In the genomic region with DNA sequence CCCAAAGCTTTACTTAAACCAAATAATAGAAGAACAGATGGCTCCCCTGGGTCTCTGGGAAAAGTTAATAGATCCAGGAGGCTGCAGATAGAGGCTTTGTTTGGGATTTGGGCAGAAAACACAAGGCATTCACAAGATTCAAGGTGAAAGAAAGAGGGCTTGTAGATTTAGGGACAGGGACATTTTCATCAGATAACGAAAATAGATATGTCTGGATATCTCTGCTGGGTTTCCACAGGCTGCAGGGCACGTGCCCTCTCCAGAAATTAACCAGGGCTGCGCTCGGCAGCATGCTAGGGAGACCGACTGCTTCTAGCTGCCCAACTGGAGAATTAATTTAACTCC, we compare ENCODE assay signal across 15 cellular contexts. TPM values are rescaled to one million over a fixed set of nuclear protein-coding genes. Genes with fewer than 3 reads are reported as not detected.
A peak's percentile ranks its signal among the peaks of the same experiment; 100 is the strongest.
DNase-seq lines count a peak whose midpoint lies in the region; ATAC-seq lines count a peak whose summit lies in the region.
"Had no signal": no experiment of that assay in that cellular context is flagged by ENCODE, and none has a peak within 500 bp of the region (broad histone marks: within the 10 kb centered on the region; RNA-seq: fewer than 3 reads in every experiment).

No MANE protein-coding gene starts in this region.

- peaks cover 63 to 79% of the 10 kb centered on the region in 2 donors for H3K36me3 Mint-ChIP-seq in CD4-positive, alpha-beta memory T cell
- peaks cover 14% of the 10 kb centered on the region for H3K36me3 Mint-ChIP-seq in IgD-negative memory B cell
- H3K36me3 Mint-ChIP-seq in activated naive CD8-positive, alpha-beta T cell treated with anti-CD3 and anti-CD28 coated beads, Interleukin-2, amount 10 ng/mL, durations not matched to agents 7 days and 5 days: peaks cover 71% of the 10 kb centered on the region
- H3K36me3 Mint-ChIP-seq in naive thymus-derived CD4-positive, alpha-beta T cell: peaks cover 33 to 77% (median 68%) of the 10 kb centered on the region in 5 donors

- H3K9me3 Mint-ChIP-seq in CD4-positive, alpha-beta memory T cell: peaks cover 0 to 21% (median 12%) of the 10 kb centered on the region in 8 donors
- H3K9me3 Mint-ChIP-seq in IgD-negative memory B cell: peaks cover 0 to 4% (median 2%) of the 10 kb centered on the region in 3 donors
- peaks cover 17% of the 10 kb centered on the region for H3K9me3 Mint-ChIP-seq in activated naive CD8-positive, alpha-beta T cell treated with anti-CD3 and anti-CD28 coated beads, Interleukin-2, amount 10 ng/mL, durations not matched to agents 7 days and 5 days
- H3K9me3 Mint-ChIP-seq in naive thymus-derived CD4-positive, alpha-beta T cell: peaks cover 0 to 30% (median 8%) of the 10 kb centered on the region in 11 donors

- peak overlapping the region; percentile 32 to 88 (median 78) for H3K27ac Mint-ChIP-seq in CD4-positive, alpha-beta memory T cell
- peak overlapping the region; percentile 18 to 71 (median 25) for H3K27ac Mint-ChIP-seq in IgD-negative memory B cell
- H3K27ac Mint-ChIP-seq in activated naive CD8-positive, alpha-beta T cell treated with anti-CD3 and anti-CD28 coated beads, Interleukin-2, amount 10 ng/mL, durations not matched to agents 7 days and 5 days: no peak overlapping the region
- peak overlapping the region; percentile 53 to 97 (median 83) for H3K27ac Mint-ChIP-seq in naive thymus-derived CD4-positive, alpha-beta T cell

- CTCF ChIA-PET in CD4-positive, alpha-beta memory T cell (lab: Charles Lee; ENCODE audit: partially characterized antibody): interaction anchor here (0.9 to 1.1 kb wide), 2 partner anchors 37 to 126 kb away, joined by 3 to 4 read pairs; no protein-coding TSS in a partner anchor
- CTCF ChIA-PET in naive thymus-derived CD4-positive, alpha-beta T cell (lab: Charles Lee): no interaction called here

- no peaks in the 10 kb centered on the region for H3K27me3 Mint-ChIP-seq in CD4-positive, alpha-beta memory T cell
- no peaks in the 10 kb centered on the region for H3K27me3 Mint-ChIP-seq in IgD-negative memory B cell
- no peaks in the 10 kb centered on the region for H3K27me3 Mint-ChIP-seq in activated naive CD8-positive, alpha-beta T cell treated with anti-CD3 and anti-CD28 coated beads, Interleukin-2, amount 10 ng/mL, durations not matched to agents 7 days and 5 days
- H3K27me3 Mint-ChIP-seq in naive thymus-derived CD4-positive, alpha-beta T cell: no peaks in the 10 kb centered on the region

- H3K27ac ChIP-seq in CD4-positive, alpha-beta memory T cell (ENCODE audit: low read depth, low read length): no peak overlapping the region
- H3K27ac ChIP-seq in naive thymus-derived CD4-positive, alpha-beta T cell (ENCODE audit: low read depth, low read length): peak overlapping the region; percentile 42
- H3K27ac ChIP-seq: brain microvascular endothelial cell, gastrocnemius medialis had no signal

- intact Hi-C loops in CD4-positive, alpha-beta memory T cell (cut with micrococcal nuclease): loop anchor here (10.0 kb wide), 1 partner anchor 74 kb away; no protein-coding TSS in a partner anchor
- intact Hi-C loops in naive thymus-derived CD4-positive, alpha-beta T cell (cut with micrococcal nuclease): loop anchor here in 1 of 2 donors (2.0 kb wide), 1 partner anchor 18 kb away; no protein-coding TSS in a partner anchor

- H3K4me3 ChIP-seq in CD4-positive, alpha-beta memory T cell (ENCODE audit: low read length in 2 of 2): no peak overlapping the region
- no peak overlapping the region for H3K4me3 ChIP-seq in naive thymus-derived CD4-positive, alpha-beta T cell (ENCODE audit: low read length)
- H3K4me3 ChIP-seq: gastrocnemius medialis, mucosa of descending colon had no signal

- no peaks in the 10 kb centered on the region for H3K27me3 ChIP-seq in CD4-positive, alpha-beta memory T cell (ENCODE audit: insufficient read depth, low read length)
- H3K27me3 ChIP-seq in naive thymus-derived CD4-positive, alpha-beta T cell (ENCODE audit: control insufficient read depth in 2 of 2, insufficient read depth in 2 of 2, low read length in 2 of 2): no peaks in the 10 kb centered on the region
- H3K27me3 ChIP-seq: brain microvascular endothelial cell had no signal

- H3K36me3 ChIP-seq in CD4-positive, alpha-beta memory T cell (ENCODE audit: insufficient read depth, low read length): peaks cover 7% of the 10 kb centered on the region
- H3K36me3 ChIP-seq in naive thymus-derived CD4-positive, alpha-beta T cell (ENCODE audit: control insufficient read depth in 2 of 3, insufficient read depth in 3 of 3, low read length in 3 of 3): peaks cover 0 to 36% (median 5%) of the 10 kb centered on the region in 3 experiments
- H3K36me3 ChIP-seq: brain microvascular endothelial cell, gastrocnemius medialis had no signal

- H3K4me1 ChIP-seq in CD4-positive, alpha-beta memory T cell (ENCODE audit: insufficient read depth, low read length): peaks cover 28% of the 10 kb centered on the region
- H3K4me1 ChIP-seq in naive thymus-derived CD4-positive, alpha-beta T cell (ENCODE audit: control insufficient read depth in 2 of 2, insufficient read depth in 2 of 2, low read length in 2 of 2): peaks cover 0 to 9% of the 10 kb centered on the region in 2 donors
- H3K4me1 ChIP-seq: gastrocnemius medialis had no signal

- no peak for ATAC-seq in activated naive CD8-positive, alpha-beta T cell treated with anti-CD3 and anti-CD28 coated beads, Interleukin-2, amount 10 ng/mL, durations not matched to agents 7 days and 5 days (ENCODE audit: low read depth)
- no peak for ATAC-seq in naive thymus-derived CD4-positive, alpha-beta T cell
- ATAC-seq in GM21529 (IDR thresholded peaks at IDR 0.05; ENCODE audit: unreplicated experiment) (no peak), GM21367 (IDR thresholded peaks at IDR 0.05; ENCODE audit: unreplicated experiment) (no peak), HG03280 (IDR thresholded peaks at IDR 0.05; ENCODE audit: unreplicated experiment) (no peak)
- ATAC-seq: gastrocnemius medialis, mucosa of descending colon had no signal

- POLR2A ChIA-PET in CD4-positive, alpha-beta memory T cell (lab: Charles Lee; ENCODE audit: partially characterized antibody): interaction anchor here (1.6 to 1.8 kb wide), 2 partner anchors 12 to 41 kb away, joined by 4 read pairs; no protein-coding TSS in a partner anchor
- POLR2A ChIA-PET in activated naive CD8-positive, alpha-beta T cell treated with anti-CD3 and anti-CD28 coated beads, Interleukin-2, amount 10 ng/mL, durations not matched to agents 7 days and 5 days (lab: Charles Lee): no interaction called here
- POLR2A ChIA-PET in naive thymus-derived CD4-positive, alpha-beta T cell (lab: Charles Lee): interaction anchor here (1.0 to 2.0 kb wide), 2 partner anchors 14 to 36 kb away, joined by 5 to 7 read pairs; no protein-coding TSS in a partner anchor

- H3K4me1 Mint-ChIP-seq in CD4-positive, alpha-beta memory T cell: peaks cover 37 to 79% (median 60%) of the 10 kb centered on the region in 4 donors
- H3K4me1 Mint-ChIP-seq in IgD-negative memory B cell: peaks cover 21 to 32% (median 22%) of the 10 kb centered on the region in 3 donors
- H3K4me1 Mint-ChIP-seq in activated naive CD8-positive, alpha-beta T cell treated with anti-CD3 and anti-CD28 coated beads, Interleukin-2, amount 10 ng/mL, durations not matched to agents 7 days and 5 days: peaks cover 33% of the 10 kb centered on the region
- H3K4me1 Mint-ChIP-seq in naive thymus-derived CD4-positive, alpha-beta T cell: peaks cover 44 to 83% (median 70%) of the 10 kb centered on the region in 7 donors

- DNase-seq in CD4-positive, alpha-beta memory T cell: no peak
- DNase-seq in activated naive CD8-positive, alpha-beta T cell treated with anti-CD3 and anti-CD28 coated beads, Interleukin-2, amount 10 ng/mL, durations not matched to agents 7 days and 5 days: no peak
- no peak for DNase-seq in naive thymus-derived CD4-positive, alpha-beta T cell
- no peak for DNase-seq in NCI-H2081 treated with DMSO at 0.1 percent for 48 hours (lab: John Stamatoyannopoulos, UW)
- DNase-seq: effector CD8-positive, alpha-beta T cell; gastrocnemius medialis; mucosa of descending colon had no signal

- peak overlapping the region in 6 of 8 donors; percentile 36 to 79 (median 57) for H3K4me3 Mint-ChIP-seq in CD4-positive, alpha-beta memory T cell
- H3K4me3 Mint-ChIP-seq in IgD-negative memory B cell: no peak overlapping the region
- peak overlapping the region; percentile 7 for H3K4me3 Mint-ChIP-seq in activated naive CD8-positive, alpha-beta T cell treated with anti-CD3 and anti-CD28 coated beads, Interleukin-2, amount 10 ng/mL, durations not matched to agents 7 days and 5 days
- H3K4me3 Mint-ChIP-seq in naive thymus-derived CD4-positive, alpha-beta T cell: peak overlapping the region; percentile 10 to 77 (median 70)

- H3K9me3 ChIP-seq in CD4-positive, alpha-beta memory T cell (ENCODE audit: control insufficient read depth in 1 of 2, low read length in 2 of 2): no peaks in the 10 kb centered on the region
- peaks cover 0 to 13% (median 3%) of the 10 kb centered on the region in 3 experiments for H3K9me3 ChIP-seq in naive thymus-derived CD4-positive, alpha-beta T cell (ENCODE audit: control insufficient read depth in 2 of 3, low read length in 3 of 3)
- H3K9me3 ChIP-seq: gastrocnemius medialis had no signal

RNA-seq across cellular contexts. Expression of a gene that starts 14.9 kb away (rescaled TPM):
- 100 to 1,000 TPM; 131 to 136 TPM for total RNA-seq in CD4-positive, alpha-beta memory T cell
- polyA plus RNA-seq in CD4-positive, alpha-beta memory T cell: 10 to 100 TPM in 1 of 2 donors, 1 to 10 TPM in 1; 4.9 to 39.6 TPM
- polyA plus RNA-seq in IgD-negative memory B cell: 52.4 TPM
- 100 to 1,000 TPM; 140 to 151 TPM for total RNA-seq in activated naive CD8-positive, alpha-beta T cell treated with anti-CD3 and anti-CD28 coated beads, Interleukin-2, amount 10 ng/mL, durations not matched to agents 7 days and 5 days
- total RNA-seq in naive thymus-derived CD4-positive, alpha-beta T cell: 100 to 1,000 TPM; 112 to 136 (median 118) TPM
- 10 to 100 TPM; 13.3 to 44.5 TPM for polyA plus RNA-seq in naive thymus-derived CD4-positive, alpha-beta T cell
- total RNA-seq: MCF 10A, SK-MEL-5 had no signal
- polyA plus RNA-seq: BJ had no signal

Comparison
In these comparisons a context has a peak if more than half of its experiments do, and no peak if none do; other contexts are left out.
1. H3K4me3 Mint-ChIP-seq: peak in CD4-positive, alpha-beta memory T cell (6 of 8), activated naive CD8-positive, alpha-beta T cell treated with anti-CD3 and anti-CD28 coated beads, Interleukin-2, amount 10 ng/mL, durations not matched to agents 7 days and 5 days (single experiment) and naive thymus-derived CD4-positive, alpha-beta T cell (10 of 10); none in IgD-negative memory B cell (0 of 4).